In genomic region chr15:90305932-90306331, GRCh38 we compare ENCODE assay signal across 11 cellular contexts. TPM values are rescaled to one million over a fixed set of nuclear protein-coding genes. Genes with fewer than 3 reads are reported as not detected.
DNase-seq lines count a peak whose midpoint lies in the region; ATAC-seq lines count a peak whose summit lies in the region.
"Had no signal": no experiment of that assay in that cellular context is flagged by ENCODE, and none has a peak within 500 bp of the region (broad histone marks: within the 10 kb centered on the region; RNA-seq: fewer than 3 reads in every experiment).

No MANE protein-coding gene starts in this region.

- H3K4me3 ChIP-seq in BLaER1 treated with 17β-estradiol and CSF1 and Interleukin-3, amounts not matched to agents 10 nM and 100 nM, result no peak overlapping the region
- H3K4me3 ChIP-seq in muscle layer of duodenum (ENCODE audit: low read depth in 1 of 2, low read length in 2 of 2), result no peak overlapping the region

- no peaks in the 10 kb centered on the region for H3K36me3 ChIP-seq in BLaER1 treated with 17β-estradiol and CSF1 and Interleukin-3, amounts not matched to agents 10 nM and 100 nM
- H3K36me3 ChIP-seq in KOPT-K1 (ENCODE audit: insufficient read depth, low read length) (no peaks in the 10 kb centered on the region), muscle layer of duodenum (ENCODE audit: control insufficient read depth in 1 of 2, insufficient read depth in 2 of 2, low read length in 2 of 2) (no peaks in the 10 kb centered on the region)

- no peak overlapping the region for H3K27ac ChIP-seq in BLaER1 treated with 17β-estradiol and CSF1 and Interleukin-3, amounts not matched to agents 10 nM and 100 nM
- H3K27ac ChIP-seq in KOPT-K1 (ENCODE audit: low read depth, low read length, poor library complexity, severe bottlenecking) (peak overlapping the region; percentile 28), muscle layer of duodenum (ENCODE audit: low read length) (peak overlapping the region; percentile 16)

- no peak for ATAC-seq in HG02938 (IDR thresholded peaks at IDR 0.05; ENCODE audit: unreplicated experiment)

- H3K9ac ChIP-seq in BLaER1 treated with 17β-estradiol and CSF1 and Interleukin-3, amounts not matched to agents 10 nM and 100 nM, result 0 out of 22 replicates have a peak overlapping the region, but pooled peaks of 1 of the 11 experiments have one; percentile 18
- H3K9ac ChIP-seq: SK-N-SH had no signal

- H3K4me2 ChIP-seq in BLaER1 treated with 17β-estradiol and CSF1 and Interleukin-3, amounts not matched to agents 10 nM and 100 nM, result peak overlapping the region in 10 of 11 experiments; percentile 2 to 74 (median 40); a peak in 14 of 22 replicates
- H3K4me2 ChIP-seq: SK-N-SH had no signal

- H3K9me3 ChIP-seq in BLaER1 treated with 17β-estradiol and CSF1 and Interleukin-3, amounts not matched to agents 10 nM and 100 nM (replicated peaks in 1 of 11), result no peaks in the 10 kb centered on the region
- H3K9me3 ChIP-seq in KOPT-K1 (ENCODE audit: insufficient read depth, low read length, poor library complexity, severe bottlenecking), result no peaks in the 10 kb centered on the region
- H3K9me3 ChIP-seq in muscle layer of duodenum (ENCODE audit: control insufficient read depth in 1 of 2, low read length in 2 of 2), result no peaks in the 10 kb centered on the region
- H3K9me3 ChIP-seq: SK-N-SH had no signal

- DNase-seq in amniotic epithelial cell (ENCODE audit: low read depth), result peak; percentile 71
- DNase-seq in NCI-H1105 treated with DMSO at 0.1 percent for 48 hours (lab: John Stamatoyannopoulos, UW), result no peak
- no peak for DNase-seq in cerebellum (ENCODE audit: low spot score)
- DNase-seq: activated B cell treated with CpG ODN at 0.5 μM for 24 hours, SK-N-SH had no signal

- peaks cover 6 to 32% (median 18%) of the 10 kb centered on the region in 10 experiments; a peak in 18 of 20 replicates for H3K4me1 ChIP-seq in BLaER1 treated with 17β-estradiol and CSF1 and Interleukin-3, amounts not matched to agents 10 nM and 100 nM
- H3K4me1 ChIP-seq in muscle layer of duodenum (ENCODE audit: control insufficient read depth in 1 of 2, insufficient read depth in 2 of 2, low read length in 2 of 2), result peaks cover 2 to 14% of the 10 kb centered on the region in 2 donors

- no peaks in the 10 kb centered on the region for H3K27me3 ChIP-seq in BLaER1 treated with 17β-estradiol and CSF1 and Interleukin-3, amounts not matched to agents 10 nM and 100 nM
- H3K27me3 ChIP-seq in muscle layer of duodenum (ENCODE audit: low read depth, low read length), result no peaks in the 10 kb centered on the region

- H4K20me1 ChIP-seq in BLaER1 treated with 17β-estradiol and CSF1 and Interleukin-3, amounts not matched to agents 10 nM and 100 nM, result no peaks in the 10 kb centered on the region

RNA-seq across cellular contexts. Expression of gene NGRN, which starts 40.5 kb away (rescaled TPM):
- total RNA-seq in cerebellum, result 121 TPM

RNA-seq across cellular contexts. Expression of gene ZNF774, which starts 46.2 kb away (rescaled TPM):
- total RNA-seq in cerebellum, result 6.1 TPM
- total RNA-seq: CD4-positive, CD25-positive, alpha-beta regulatory T cell had no signal

RNA-seq across cellular contexts. Expression of gene TTLL13, which starts 56.6 kb away (rescaled TPM):
- 0.36 TPM for total RNA-seq in cerebellum
- total RNA-seq: G401 had no signal

Comparison
In these comparisons a context has a peak if more than half of its experiments do, and no peak if none do; other contexts are left out.
1. H3K27ac ChIP-seq: peak in KOPT-K1 (single experiment) and muscle layer of duodenum (single experiment); none in BLaER1 treated with 17β-estradiol and CSF1 and Interleukin-3, amounts not matched to agents 10 nM and 100 nM (0 of 11).